Comparison of ENCODE assay signal across 15 cellular contexts in the genomic region with DNA sequence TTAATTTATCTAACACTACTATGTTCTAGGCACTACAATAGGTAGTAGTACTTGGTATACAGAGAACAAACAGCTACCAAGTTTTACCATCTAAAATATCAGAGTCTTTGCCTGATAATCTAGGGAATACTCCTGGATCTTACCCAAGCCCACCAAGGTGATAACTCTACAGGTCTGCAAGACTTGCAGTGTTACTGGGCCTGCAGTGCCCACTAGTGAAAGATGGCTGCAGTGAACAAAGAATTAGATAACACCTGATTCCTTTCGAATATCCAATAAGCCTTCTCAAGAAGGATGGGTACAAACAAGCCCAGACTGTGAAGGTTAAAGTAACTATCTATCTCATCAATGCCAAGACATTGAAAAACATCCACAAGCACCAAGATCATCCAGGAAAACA.
A peak's percentile ranks its signal among the peaks of the same experiment; 100 is the strongest.
DNase-seq lines count a peak whose midpoint lies in the region; ATAC-seq, FAIRE-seq and TF ChIP-seq lines count a peak whose summit lies in the region.
"Had no signal": no experiment of that assay in that cellular context is flagged by ENCODE, and none has a peak within 500 bp of the region (broad histone marks: within the 10 kb centered on the region; RNA-seq: fewer than 3 reads in every experiment).

No MANE protein-coding gene starts in this region.

- CTCF ChIA-PET in OCI-LY7 (lab: Charles Lee; ENCODE audit: unreplicated experiment): no interaction called here

- no TSS peak for BruUV-seq in OCI-LY7 (replicated peaks; lab: Mats Ljungman, UMichigan)

- DNase-seq in OCI-LY7 (ENCODE audit: low spot score) (no peak), endodermal cell (no peak), mesendoderm (peak; percentile 37), GM19239 (ENCODE audit: insufficient read length, low spot score) (no peak), H4 (ENCODE audit: low spot score) (no peak)
- DNase-seq: 8988T, AML-193, DMS53, GF-D8, HCEC 1CT, KG1 had no signal

- H3K4ac ChIP-seq in mesendoderm (ENCODE audit: low read depth, low read length): no peak overlapping the region

- H3K4me1 ChIP-seq in OCI-LY7 (ENCODE audit: insufficient read depth, low read length, poor library complexity, severe bottlenecking) (no peaks in the 10 kb centered on the region), endodermal cell (ENCODE audit: control insufficient read depth, insufficient read depth, low read length) (no peaks in the 10 kb centered on the region), mesendoderm (ENCODE audit: control insufficient read depth, low read depth, low read length) (no peaks in the 10 kb centered on the region)
- H3K4me1 ChIP-seq: BLaER1 had no signal

- intact Hi-C loops in OCI-LY7 (cut with micrococcal nuclease; ENCODE audit: unreplicated experiment): no loop called here

- no peak overlapping the region for H3K9ac ChIP-seq in endodermal cell (ENCODE audit: extremely low read depth, low read length, poor library complexity, severe bottlenecking)
- no peak overlapping the region for H3K9ac ChIP-seq in mesendoderm (ENCODE audit: low read length)
- H3K9ac ChIP-seq: BLaER1 had no signal

- H3K4me2 ChIP-seq in OCI-LY7 (ENCODE audit: low read length) (no peak overlapping the region), mesendoderm (ENCODE audit: low read length) (no peak overlapping the region)
- H3K4me2 ChIP-seq: BLaER1 had no signal

- no peak overlapping the region for H3K27ac Mint-ChIP-seq in endodermal cell

- H3K27me3 Mint-ChIP-seq in endodermal cell (ENCODE audit: insufficient read depth): no peaks in the 10 kb centered on the region
- H3K27me3 Mint-ChIP-seq: IgD-negative memory B cell had no signal

- H2AK5ac ChIP-seq in mesendoderm (ENCODE audit: low read length): no peak overlapping the region

- H3K27me3 ChIP-seq in endodermal cell (ENCODE audit: control insufficient read depth, insufficient read depth, low read length, poor library complexity, severe bottlenecking): no peaks in the 10 kb centered on the region
- H3K27me3 ChIP-seq in mesendoderm (ENCODE audit: insufficient read depth, low read length, poor library complexity): no peaks in the 10 kb centered on the region
- H3K27me3 ChIP-seq: BLaER1 had no signal

- no peak overlapping the region for H3K23ac ChIP-seq in mesendoderm (ENCODE audit: low read length)

- no peaks in the 10 kb centered on the region for H3K9me3 Mint-ChIP-seq in endodermal cell

- H3K56ac ChIP-seq in mesendoderm (ENCODE audit: low read length): no peak overlapping the region

- 90% methylated on average over 1 of the region's 1 CpG for WGBS in endodermal cell (ENCODE audit: insufficient coverage in 1 of 2, insufficient read length in 1 of 2), 2 experiments
- WGBS in mesendoderm (ENCODE audit: extremely low coverage, insufficient coverage, low lambda C conversion rate): no CpG with 5 or more reads among the region's 1 CpG

- no peak overlapping the region for H3K4me3 ChIP-seq in OCI-LY7 (ENCODE audit: low read depth, low read length, poor library complexity, severe bottlenecking)
- no peak overlapping the region for H3K4me3 ChIP-seq in endodermal cell (ENCODE audit: low read length)
- H3K4me3 ChIP-seq in mesendoderm (ENCODE audit: low read length): no peak overlapping the region
- H3K4me3 ChIP-seq: BLaER1 had no signal

- no peak overlapping the region for H3K4me3 Mint-ChIP-seq in endodermal cell
- H3K4me3 Mint-ChIP-seq: IgD-negative memory B cell had no signal

- H2BK15ac ChIP-seq in mesendoderm (replicated peaks; ENCODE audit: low read depth): no peak overlapping the region

- no peaks in the 10 kb centered on the region for H3K36me3 Mint-ChIP-seq in endodermal cell (ENCODE audit: low read depth)
- H3K36me3 Mint-ChIP-seq: IgD-negative memory B cell had no signal

- H3K27ac ChIP-seq in 22Rv1: no peak overlapping the region
- no peak overlapping the region for H3K27ac ChIP-seq in OCI-LY7 (ENCODE audit: low read depth, low read length, poor library complexity, severe bottlenecking)
- H3K27ac ChIP-seq in endodermal cell (ENCODE audit: low read depth, low read length): no peak overlapping the region
- H3K27ac ChIP-seq in mesendoderm (ENCODE audit: low read depth, low read length): no peak overlapping the region
- H3K27ac ChIP-seq: BLaER1 had no signal

- no peak for FAIRE-seq in GM19239 (lab: Jason Lieb, UNC)

- H3K9me3 ChIP-seq in OCI-LY7 (ENCODE audit: low read length) (no peaks in the 10 kb centered on the region), endodermal cell (ENCODE audit: control insufficient read depth, low read length) (peaks cover 13% of the 10 kb centered on the region)
- H3K9me3 ChIP-seq: BLaER1 had no signal

- H3K36me3 ChIP-seq in OCI-LY7 (ENCODE audit: insufficient read depth, low read length): no peaks in the 10 kb centered on the region
- H3K36me3 ChIP-seq in endodermal cell (ENCODE audit: control insufficient read depth, insufficient read depth, low read length): no peaks in the 10 kb centered on the region
- no peaks in the 10 kb centered on the region for H3K36me3 ChIP-seq in mesendoderm (ENCODE audit: control insufficient read depth, insufficient read depth, low read length)
- H3K36me3 ChIP-seq: BLaER1 had no signal

- H4K5ac ChIP-seq in mesendoderm (ENCODE audit: low read length): no peak overlapping the region

- H3K79me1 ChIP-seq in mesendoderm (ENCODE audit: low read length): no peaks in the 10 kb centered on the region

- no peaks in the 10 kb centered on the region for H3K4me1 Mint-ChIP-seq in endodermal cell
- H3K4me1 Mint-ChIP-seq: IgD-negative memory B cell had no signal

- H4K8ac ChIP-seq in mesendoderm (ENCODE audit: low read depth, low read length): no peak overlapping the region

- H3K79me2 ChIP-seq in OCI-LY7 (ENCODE audit: insufficient read depth, low read depth, low read length) (no peaks in the 10 kb centered on the region), mesendoderm (ENCODE audit: control insufficient read depth, insufficient read depth, low read length) (no peaks in the 10 kb centered on the region)

- H2BK120ac ChIP-seq in mesendoderm (ENCODE audit: low read depth, low read length): no peak overlapping the region

- no peak overlapping the region for H2AFZ ChIP-seq in OCI-LY7 (ENCODE audit: low read length)

- no peak overlapping the region for H3K18ac ChIP-seq in mesendoderm (ENCODE audit: low read length)

- H2BK5ac ChIP-seq in mesendoderm (ENCODE audit: low read length): no peak overlapping the region

- TF ChIP-seq CTCF in 22Rv1 (IDR thresholded peaks at IDR 0.05) (0 out of 2 replicates have a peak, but pooled peaks have one; percentile 5), OCI-LY7 (conservative IDR thresholded peaks at IDR 0.05; ENCODE audit: low read length) (peak; percentile 35; the same call in 1 of the 2 replicates), endodermal cell (conservative IDR thresholded peaks at IDR 0.05) (peak; percentile 49)

- ATAC-seq in HG03196 (IDR thresholded peaks at IDR 0.05; ENCODE audit: unreplicated experiment): no peak

- H4K20me1 ChIP-seq in OCI-LY7 (ENCODE audit: insufficient read depth, low read length): no peaks in the 10 kb centered on the region
- H4K20me1 ChIP-seq: BLaER1 had no signal

- POLR2A ChIA-PET in OCI-LY7 (lab: Charles Lee): interaction anchor here (0.5 kb wide), 1 partner anchor 17 kb away, joined by 3 read pairs; no protein-coding TSS in a partner anchor

- H3K9me2 ChIP-seq in OCI-LY7 (ENCODE audit: insufficient read depth, low read length): no peaks in the 10 kb centered on the region
